7 cellular contexts compared by ENCODE assay signal in genomic region chr3:171162986-171163723, GRCh38.
DNase-seq lines count a peak whose midpoint lies in the region; ATAC-seq and TF ChIP-seq lines count a peak whose summit lies in the region.

No MANE protein-coding gene starts in this region.

- H3K27me3 Mint-ChIP-seq in natural killer cell treated with Interleukin-12 subunit alpha and Interleukin-12 subunit beta and Interleukin-15 and Interleukin-18, amount 100 ng/mL, for 72 hours, result no peaks in the 10 kb centered on the region

- peaks cover 39% of the 10 kb centered on the region for H3K36me3 Mint-ChIP-seq in natural killer cell treated with Interleukin-12 subunit alpha and Interleukin-12 subunit beta and Interleukin-15 and Interleukin-18, amount 100 ng/mL, for 72 hours

- H3K36me3 ChIP-seq in KMS-11 (ENCODE audit: insufficient read depth) (no peaks in the 10 kb centered on the region), body of pancreas (replicated peaks in 1 of 2; ENCODE audit: insufficient read depth in 1 of 2, low read depth in 2 of 2) (no peaks in the 10 kb centered on the region)

- no peak overlapping the region for H2AFZ ChIP-seq in KMS-11 (ENCODE audit: low read depth)

- no peaks in the 10 kb centered on the region for H4K20me1 ChIP-seq in KMS-11 (ENCODE audit: insufficient read depth)

- no peak overlapping the region for H3K4me3 Mint-ChIP-seq in natural killer cell treated with Interleukin-12 subunit alpha and Interleukin-12 subunit beta and Interleukin-15 and Interleukin-18, amount 100 ng/mL, for 72 hours

- peaks cover 23 to 27% of the 10 kb centered on the region in 2 donors for H3K4me1 Mint-ChIP-seq in natural killer cell treated with Interleukin-12 subunit alpha and Interleukin-12 subunit beta and Interleukin-15 and Interleukin-18, amount 100 ng/mL, for 72 hours (ENCODE audit: low read depth in 2 of 2)

- H3K9ac ChIP-seq in KMS-11, result no peak overlapping the region

- H3K27ac Mint-ChIP-seq in natural killer cell treated with Interleukin-12 subunit alpha and Interleukin-12 subunit beta and Interleukin-15 and Interleukin-18, amount 100 ng/mL, for 72 hours, result peak overlapping the region; percentile 30 to 46

- H3K4me1 ChIP-seq in KMS-11 (ENCODE audit: low read depth, poor library complexity, severe bottlenecking) (no peaks in the 10 kb centered on the region), body of pancreas (no peaks in the 10 kb centered on the region)

- TF ChIP-seq POLR2A in body of pancreas (IDR thresholded peaks at IDR 0.05), result no peak

- TF ChIP-seq CTCF in GM12864 (IDR thresholded peaks at IDR 0.05; ENCODE audit: low read depth, low read length, missing control alignments), result peak; percentile 72
- TF ChIP-seq CTCF in KMS-11 (conservative IDR thresholded peaks at IDR 0.05; ENCODE audit: low read depth, low read length), result peak; percentile 81
- peak; percentile 21 to 63 (median 53) for TF ChIP-seq CTCF in body of pancreas (IDR thresholded peaks at IDR 0.05)

- no peak overlapping the region for H3K4me3 ChIP-seq in GM12864 (ENCODE audit: low read depth, low read length)
- no peak overlapping the region for H3K4me3 ChIP-seq in KMS-11 (IDR thresholded peaks at IDR 0.05; ENCODE audit: insufficient read depth, low read depth, low read length)
- H3K4me3 ChIP-seq in body of pancreas, result no peak overlapping the region

- H3K79me2 ChIP-seq in KMS-11 (ENCODE audit: insufficient read depth, low read depth), result no peaks in the 10 kb centered on the region

- no peaks in the 10 kb centered on the region for H3K9me3 ChIP-seq in body of pancreas

- H3K27me3 ChIP-seq in KMS-11 (ENCODE audit: insufficient read depth, low read depth), result no peaks in the 10 kb centered on the region
- H3K27me3 ChIP-seq in body of pancreas, result no peaks in the 10 kb centered on the region

- intact Hi-C loops in body of pancreas (cut with DNase I), result loop anchor here (10.0 kb wide), 1 partner anchor 208 kb away; no protein-coding TSS in a partner anchor

- no peak overlapping the region for H3K4me2 ChIP-seq in KMS-11

- DNase-seq in GM12864 (ENCODE audit: low read depth) (no peak), body of pancreas (no peak), mucosa of gallbladder (ENCODE audit: low spot score) (no peak), NCI-H1092 (lab: John Stamatoyannopoulos, UW) (no peak)
- DNase-seq in natural killer cell treated with Interleukin-12 subunit alpha and Interleukin-12 subunit beta and Interleukin-15 and Interleukin-18, amount 100 ng/mL, for 72 hours (ENCODE audit: low spot score), result no peak

- peaks cover 4% of the 10 kb centered on the region for H3K9me3 Mint-ChIP-seq in natural killer cell treated with Interleukin-12 subunit alpha and Interleukin-12 subunit beta and Interleukin-15 and Interleukin-18, amount 100 ng/mL, for 72 hours

- ATAC-seq in body of pancreas (no peak), GM21515 (IDR thresholded peaks at IDR 0.05; ENCODE audit: unreplicated experiment) (no peak)
- no peak for ATAC-seq in natural killer cell treated with Interleukin-12 subunit alpha and Interleukin-12 subunit beta and Interleukin-15 and Interleukin-18, amount 100 ng/mL, for 72 hours

- H3K27ac ChIP-seq in KMS-11, result no peak overlapping the region
- H3K27ac ChIP-seq in body of pancreas, result no peak overlapping the region
